Comparison of ENCODE assay signal across 25 cellular contexts in the genomic region with DNA sequence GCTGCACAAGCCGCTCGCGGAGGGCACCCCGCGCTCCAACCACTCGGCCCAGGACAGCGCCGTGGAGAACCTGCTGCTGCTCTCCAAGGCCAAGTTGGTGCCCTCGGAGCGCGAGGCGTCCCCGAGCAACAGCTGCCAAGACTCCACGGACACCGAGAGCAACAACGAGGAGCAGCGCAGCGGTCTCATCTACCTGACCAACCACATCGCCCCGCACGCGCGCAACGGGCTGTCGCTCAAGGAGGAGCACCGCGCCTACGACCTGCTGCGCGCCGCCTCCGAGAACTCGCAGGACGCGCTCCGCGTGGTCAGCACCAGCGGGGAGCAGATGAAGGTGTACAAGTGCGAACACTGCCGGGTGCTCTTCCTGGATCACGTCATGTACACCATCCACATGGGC. TPM values are rescaled to one million over a fixed set of nuclear protein-coding genes. Genes with fewer than 3 reads are reported as not detected.
DNase-seq lines count a peak whose midpoint lies in the region; ATAC-seq and TF ChIP-seq lines count a peak whose summit lies in the region.
"Had no signal": no experiment of that assay in that cellular context is flagged by ENCODE, and none has a peak within 500 bp of the region (broad histone marks: within the 10 kb centered on the region; RNA-seq: fewer than 3 reads in every experiment).

No MANE protein-coding gene starts in this region.

- H3K4me3 ChIP-seq in upper lobe of right lung, result no peak overlapping the region
- H3K4me3 ChIP-seq: A549, adrenal gland, breast epithelium, gastroesophageal sphincter, lower lobe of right lung, Peyer's patch, psoas muscle had no signal

- H3K36me3 ChIP-seq in upper lobe of right lung, result no peaks in the 10 kb centered on the region
- H3K36me3 ChIP-seq: adrenal gland, BE2C, breast epithelium, gastroesophageal sphincter had no signal

- DNase-seq in NCI-H82 (lab: John Stamatoyannopoulos, UW) (peak; percentile 5), NCI-H82 treated with DMSO at 0.1 percent for 48 hours (lab: John Stamatoyannopoulos, UW; ENCODE audit: unreplicated experiment) (no peak), NCI-H345 (lab: John Stamatoyannopoulos, UW) (peak; percentile 38), left kidney (ENCODE audit: low read depth, low spot score) (peak; percentile 72), upper lobe of right lung (no peak), GM10248 (ENCODE audit: extremely low spot score) (no peak)
- DNase-seq: activated CD4-positive, CD25-positive, alpha-beta regulatory T cell treated with anti-CD3 and anti-CD28 coated beads, Interleukin-2, amount 50 U/mL, for 72 hours; adrenal gland; BE2C; DMS79 treated with DMSO at 0.1 percent for 48 hours; effector memory CD8-positive, alpha-beta T cell; HCEC 1CT; lower lobe of right lung; NCI-H2081 treated with DMSO at 0.1 percent for 48 hours; NCI-H510A; Peyer's patch; psoas muscle; SIG-M5; stimulated activated CD8-positive, alpha-beta memory T cell treated with anti-CD3 and anti-CD28 coated beads, Interleukin-4, amount 100 ng/mL, for 48 hours; T-helper 1 cell had no signal

- CTCF ChIA-PET in GM10248 (lab: Yijun Ruan, JAX), result no interaction called here

- peak; percentile 30 for ATAC-seq in upper lobe of right lung
- no peak for ATAC-seq in GM21737 (IDR thresholded peaks at IDR 0.05; ENCODE audit: unreplicated experiment)
- ATAC-seq in GM19452 (IDR thresholded peaks at IDR 0.05; ENCODE audit: unreplicated experiment), result no peak
- ATAC-seq: A549; effector memory CD8-positive, alpha-beta T cell; gastroesophageal sphincter; psoas muscle had no signal

- TF ChIP-seq CTCF in upper lobe of right lung (IDR thresholded peaks at IDR 0.05) (no peak), GM10248 (IDR thresholded peaks at IDR 0.05; ENCODE audit: control extremely low read depth, extremely low read depth, low read depth, missing control alignments) (no peak)

- no peak overlapping the region for H3K27ac ChIP-seq in upper lobe of right lung
- H3K27ac ChIP-seq: A549, adrenal gland, breast epithelium, gastroesophageal sphincter, lower lobe of right lung, Peyer's patch, psoas muscle had no signal

- no peaks in the 10 kb centered on the region for H3K9me3 ChIP-seq in upper lobe of right lung
- H3K9me3 ChIP-seq: A549, adrenal gland, BE2C, breast epithelium, gastroesophageal sphincter, lower lobe of right lung, Peyer's patch, psoas muscle had no signal

- H3K27me3 ChIP-seq in upper lobe of right lung, result peaks cover 26% of the 10 kb centered on the region
- H3K27me3 ChIP-seq: Peyer's patch had no signal

- H3K4me1 ChIP-seq in upper lobe of right lung, result no peaks in the 10 kb centered on the region
- H3K4me1 ChIP-seq: A549, adrenal gland, BE2C, breast epithelium, psoas muscle had no signal

- POLR2A ChIA-PET in GM10248 (lab: Yijun Ruan, JAX), result no interaction called here

- intact Hi-C loops in upper lobe of right lung (cut with DNase I), result no loop called here

RNA-seq across cellular contexts. Expression of gene FIGNL1, which starts 50.0 kb away (rescaled TPM):
- 5.5 TPM for total RNA-seq in upper lobe of right lung

Comparison
In these comparisons a context has a peak if more than half of its experiments do, and no peak if none do; other contexts are left out.
1. DNase-seq: peak in NCI-H82 (single experiment), NCI-H345 (single experiment) and left kidney (single experiment); none in NCI-H82 treated with DMSO at 0.1 percent for 48 hours (single experiment), upper lobe of right lung (single experiment) and GM10248 (single experiment).